ENCODE assay signal across 8 cellular contexts in the genomic region with DNA sequence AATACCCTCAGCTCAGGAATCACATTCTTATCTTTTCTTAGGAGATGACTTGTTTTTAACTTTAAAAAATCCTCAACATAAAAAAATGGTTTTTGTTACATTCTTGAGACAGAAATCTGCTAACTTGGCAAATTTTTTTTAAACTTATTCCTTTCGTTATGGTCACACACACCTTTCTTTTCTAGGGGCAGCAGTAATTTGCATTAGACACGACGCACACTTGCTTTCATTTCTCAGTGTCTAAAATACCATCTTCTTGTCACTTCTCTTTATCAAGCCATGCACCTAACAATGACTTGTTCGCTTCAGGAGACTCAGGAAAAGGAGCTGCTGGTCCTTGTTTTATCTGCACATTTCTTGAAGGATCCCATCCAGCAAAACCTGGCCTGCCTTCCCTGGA.
DNase-seq lines count a peak whose midpoint lies in the region; ATAC-seq lines count a peak whose summit lies in the region.

No MANE protein-coding gene starts in this region.

- no peak for DNase-seq in T-helper 1 cell
- DNase-seq in SJSA1 (ENCODE audit: low read depth in 1 of 2, low spot score in 2 of 2): no peak
- DNase-seq in NCI-H2171 (lab: John Stamatoyannopoulos, UW): no peak
- DNase-seq in HuH-7 (ENCODE audit: low spot score): no peak
- DNase-seq in NCI-H1694 (lab: John Stamatoyannopoulos, UW): no peak

- H3K4me1 Mint-ChIP-seq in T-helper 1 cell treated with Interleukin-12 subunit alpha and Interleukin-12 subunit beta and Interleukin-4 antibody, amounts not matched to agents 30 μg/mL and 1 μg/mL, for 36 hours (ENCODE audit: low read depth): peaks cover 37% of the 10 kb centered on the region

- H3K4me3 Mint-ChIP-seq in T-helper 1 cell treated with Interleukin-12 subunit alpha and Interleukin-12 subunit beta and Interleukin-4 antibody, amounts not matched to agents 30 μg/mL and 1 μg/mL, for 36 hours: peak overlapping the region; percentile 66

- peak overlapping the region; percentile 93 for H3K27ac Mint-ChIP-seq in T-helper 1 cell treated with Interleukin-12 subunit alpha and Interleukin-12 subunit beta and Interleukin-4 antibody, amounts not matched to agents 30 μg/mL and 1 μg/mL, for 36 hours

- no peaks in the 10 kb centered on the region for H3K27me3 Mint-ChIP-seq in T-helper 1 cell treated with Interleukin-12 subunit alpha and Interleukin-12 subunit beta and Interleukin-4 antibody, amounts not matched to agents 30 μg/mL and 1 μg/mL, for 36 hours (ENCODE audit: low read depth)

- peak; percentile 57 for ATAC-seq in HG02870 (IDR thresholded peaks at IDR 0.05; ENCODE audit: unreplicated experiment)

- no peaks in the 10 kb centered on the region for H3K36me3 ChIP-seq in SJSA1

- H3K27ac ChIP-seq in SJSA1 (peak overlapping the region; percentile 32; the same call in 1 of the 2 replicates), skin epidermis (peak overlapping the region in 11 of 21 experiments; percentile 17 to 73 (median 43))

- H3K27me3 ChIP-seq in SJSA1 (replicated peaks): no peaks in the 10 kb centered on the region

- H3K4me1 ChIP-seq in SJSA1 (replicated peaks): peaks cover 42% of the 10 kb centered on the region

- H3K36me3 Mint-ChIP-seq in T-helper 1 cell treated with Interleukin-12 subunit alpha and Interleukin-12 subunit beta and Interleukin-4 antibody, amounts not matched to agents 30 μg/mL and 1 μg/mL, for 36 hours (ENCODE audit: low read depth): peaks cover 9% of the 10 kb centered on the region

- no peaks in the 10 kb centered on the region for H3K9me3 ChIP-seq in SJSA1 (replicated peaks)

- H3K9me3 Mint-ChIP-seq in T-helper 1 cell treated with Interleukin-12 subunit alpha and Interleukin-12 subunit beta and Interleukin-4 antibody, amounts not matched to agents 30 μg/mL and 1 μg/mL, for 36 hours: peaks cover 12% of the 10 kb centered on the region

- no peak overlapping the region for H3K4me3 ChIP-seq in SJSA1
- no peak overlapping the region for H3K4me3 ChIP-seq in skin epidermis
